In genomic region chr1:235883261-235883927, GRCh38 we compare ENCODE assay signal across 8 cellular contexts. TPM values are rescaled to one million over a fixed set of nuclear protein-coding genes. Genes with fewer than 3 reads are reported as not detected.
DNase-seq lines count a peak whose midpoint lies in the region; ATAC-seq and TF ChIP-seq lines count a peak whose summit lies in the region.

No MANE protein-coding gene starts in this region.

- H3K36me3 Mint-ChIP-seq in CD8-positive, alpha-beta T cell, result no peaks in the 10 kb centered on the region
- H3K36me3 Mint-ChIP-seq in CD4-positive, alpha-beta memory T cell, result no peaks in the 10 kb centered on the region

- CTCF ChIA-PET in CD8-positive, alpha-beta T cell (lab: Charles Lee), result interaction anchor here (0.6 to 1.3 kb wide), 4 partner anchors 10 to 47 kb away, joined by 3 to 4 read pairs (median 3); no protein-coding TSS in a partner anchor
- CTCF ChIA-PET in CD4-positive, alpha-beta memory T cell (lab: Charles Lee; ENCODE audit: partially characterized antibody), result interaction anchor here (0.6 to 0.9 kb wide), 2 partner anchors 72 to 88 kb away, joined by 3 read pairs; no protein-coding TSS in a partner anchor

- no peaks in the 10 kb centered on the region for H3K9me3 ChIP-seq in CD8-positive, alpha-beta T cell (ENCODE audit: low read length)
- H3K9me3 ChIP-seq in CD4-positive, alpha-beta memory T cell (ENCODE audit: control insufficient read depth in 1 of 2, low read length in 2 of 2), result no peaks in the 10 kb centered on the region

- H3K36me3 ChIP-seq in CD8-positive, alpha-beta T cell (ENCODE audit: insufficient read depth, low read length), result no peaks in the 10 kb centered on the region
- H3K36me3 ChIP-seq in CD4-positive, alpha-beta memory T cell (ENCODE audit: insufficient read depth, low read length), result no peaks in the 10 kb centered on the region

- H3K4me1 Mint-ChIP-seq in CD8-positive, alpha-beta T cell (ENCODE audit: low read depth), result peaks cover 31% of the 10 kb centered on the region
- H3K4me1 Mint-ChIP-seq in CD4-positive, alpha-beta memory T cell, result peaks cover 12 to 28% (median 16%) of the 10 kb centered on the region in 4 donors

- H3K27ac ChIP-seq in CD8-positive, alpha-beta T cell (ENCODE audit: low read depth, low read length), result no peak overlapping the region
- H3K27ac ChIP-seq in CD4-positive, alpha-beta memory T cell (ENCODE audit: low read depth, low read length), result no peak overlapping the region

- H3K27me3 Mint-ChIP-seq in CD8-positive, alpha-beta T cell (ENCODE audit: low read depth), result no peaks in the 10 kb centered on the region
- H3K27me3 Mint-ChIP-seq in CD4-positive, alpha-beta memory T cell, result peaks cover 0 to 1% of the 10 kb centered on the region in 2 donors

- peaks cover 10% of the 10 kb centered on the region for H3K4me1 ChIP-seq in CD8-positive, alpha-beta T cell (ENCODE audit: insufficient read depth, low read length)
- H3K4me1 ChIP-seq in CD4-positive, alpha-beta memory T cell (ENCODE audit: insufficient read depth, low read length), result peaks cover 13% of the 10 kb centered on the region

- ATAC-seq in CD8-positive, alpha-beta T cell, result no peak
- ATAC-seq in esophagus mucosa (peak; percentile 82), HG03139 (IDR thresholded peaks at IDR 0.05; ENCODE audit: unreplicated experiment) (no peak)

- H3K27me3 ChIP-seq in CD8-positive, alpha-beta T cell (ENCODE audit: insufficient read depth, low read length), result no peaks in the 10 kb centered on the region
- H3K27me3 ChIP-seq in CD4-positive, alpha-beta memory T cell (ENCODE audit: insufficient read depth, low read length), result no peaks in the 10 kb centered on the region

- no peak for TF ChIP-seq CTCF in CD8-positive, alpha-beta T cell (IDR thresholded peaks at IDR 0.05)
- TF ChIP-seq CTCF in HFF-Myc (IDR thresholded peaks at IDR 0.05; ENCODE audit: low read depth, low read length, missing control alignments) (no peak), GM13977 (IDR thresholded peaks at IDR 0.05; ENCODE audit: extremely low read depth, insufficient read depth, missing control alignments) (no peak)

- no peak for DNase-seq in CD8-positive, alpha-beta T cell
- DNase-seq in HFF-Myc (ENCODE audit: extremely low read depth, low read depth) (peak; percentile 87), SK-MEL-5 (ENCODE audit: low read depth, low spot score) (peak; percentile 98), occipital lobe (lab: John Stamatoyannopoulos, UW) (peak; percentile 77), GM13977 (ENCODE audit: low spot score) (no peak)
- no peak for DNase-seq in CD4-positive, alpha-beta memory T cell

- in situ Hi-C loops in SK-MEL-5 (cut with HindIII; ENCODE audit: low pct_unique_long_range_greater_than_20kb, low sequenced_read_pairs), result no loop called here
- in situ Hi-C loops in GM13977 (cut with MboI; ENCODE audit: low pct_unique_long_range_greater_than_20kb, low sequenced_read_pairs, unreplicated experiment), result loop anchor here (10.0 kb wide), 1 partner anchor 61 kb away; no protein-coding TSS in a partner anchor

- no peak overlapping the region for H3K27ac Mint-ChIP-seq in CD8-positive, alpha-beta T cell
- no peak overlapping the region for H3K27ac Mint-ChIP-seq in CD4-positive, alpha-beta memory T cell

- H3K9me3 Mint-ChIP-seq in CD8-positive, alpha-beta T cell, result no peaks in the 10 kb centered on the region
- no peaks in the 10 kb centered on the region for H3K9me3 Mint-ChIP-seq in CD4-positive, alpha-beta memory T cell

- no peak overlapping the region for H3K4me3 ChIP-seq in CD8-positive, alpha-beta T cell (ENCODE audit: low read depth, low read length)
- H3K4me3 ChIP-seq in HFF-Myc (replicated peaks; ENCODE audit: low read depth, low read length), result no peak overlapping the region
- no peak overlapping the region for H3K4me3 ChIP-seq in CD4-positive, alpha-beta memory T cell (ENCODE audit: low read length in 2 of 2)

- POLR2A ChIA-PET in CD8-positive, alpha-beta T cell (lab: Charles Lee), result no interaction called here
- POLR2A ChIA-PET in CD4-positive, alpha-beta memory T cell (lab: Charles Lee; ENCODE audit: partially characterized antibody), result no interaction called here

- peak overlapping the region; percentile 50 for H3K4me3 Mint-ChIP-seq in CD8-positive, alpha-beta T cell
- H3K4me3 Mint-ChIP-seq in CD4-positive, alpha-beta memory T cell, result no peak overlapping the region

- intact Hi-C loops in CD8-positive, alpha-beta T cell (cut with DNase I, micrococcal nuclease), result no loop called here
- intact Hi-C loops in CD4-positive, alpha-beta memory T cell (cut with micrococcal nuclease), result no loop called here

RNA-seq across cellular contexts. Expression of gene LYST, which starts 16.7 kb away (rescaled TPM):
- total RNA-seq in CD8-positive, alpha-beta T cell, result 10 to 100 TPM; 34.1 to 38.7 TPM
- total RNA-seq in SK-MEL-5 (2014; rRNA removed; shearing (Covaris generic)), result 146 and 166 TPM in 2 replicates
- 69.2 and 92.3 TPM in 2 replicates for polyA plus RNA-seq in SK-MEL-5 (2015; cell fraction: cytosol; rRNA removed)
- polyA plus RNA-seq in SK-MEL-5 (2015; cell fraction: nucleus; rRNA removed), result 374 and 406 TPM in 2 replicates
- total RNA-seq in esophagus mucosa (19.2 TPM), occipital lobe (69.7 TPM)
- total RNA-seq in CD4-positive, alpha-beta memory T cell, result 10 to 100 TPM; 32.8 to 35.2 TPM
- 1 to 10 TPM; 4.2 to 9.1 TPM for polyA plus RNA-seq in CD4-positive, alpha-beta memory T cell

Comparison
In these comparisons a context has a peak if more than half of its experiments do, and no peak if none do; other contexts are left out.
1. DNase-seq: peak in HFF-Myc (single experiment), SK-MEL-5 (single experiment) and occipital lobe (single experiment); none in CD8-positive, alpha-beta T cell (0 of 7), GM13977 (single experiment) and CD4-positive, alpha-beta memory T cell (0 of 5).